In genomic region chr11:719214-720016, GRCh38 we compare ENCODE assay signal across 15 cellular contexts. TPM values are rescaled to one million over a fixed set of nuclear protein-coding genes. Genes with fewer than 3 reads are reported as not detected.
DNase-seq lines count a peak whose midpoint lies in the region; ATAC-seq lines count a peak whose summit lies in the region.
"Had no signal": no experiment of that assay in that cellular context is flagged by ENCODE, and none has a peak within 500 bp of the region (broad histone marks: within the 10 kb centered on the region; RNA-seq: fewer than 3 reads in every experiment).

No MANE protein-coding gene starts in this region.

- H3K27me3 ChIP-seq in SJCRH30: no peaks in the 10 kb centered on the region; the same call in 1 of the 2 replicates
- H3K27me3 ChIP-seq: vagina had no signal

- H3K27me3 Mint-ChIP-seq in activated naive CD8-positive, alpha-beta T cell: peaks cover 8% of the 10 kb centered on the region
- peaks cover 33% of the 10 kb centered on the region for H3K27me3 Mint-ChIP-seq in activated naive CD8-positive, alpha-beta T cell treated with anti-CD3 and anti-CD28 coated beads for 36 hours
- H3K27me3 Mint-ChIP-seq in stimulated activated memory B cell treated with anti-CD40 and anti-IgM and Interleukin-4, amounts not matched to agents 10 μg/mL and 1 μg/mL and 100 μg/mL, for 72 hours: peaks cover 22% of the 10 kb centered on the region

- no peak overlapping the region for H3K4me3 ChIP-seq in SJCRH30
- H3K4me3 ChIP-seq: vagina had no signal

- no peaks in the 10 kb centered on the region for H3K9me3 ChIP-seq in SJCRH30 (replicated peaks)
- H3K9me3 ChIP-seq: neutrophil, vagina had no signal

- H3K27ac Mint-ChIP-seq in activated naive CD8-positive, alpha-beta T cell: no peak overlapping the region
- H3K27ac Mint-ChIP-seq in activated naive CD8-positive, alpha-beta T cell treated with anti-CD3 and anti-CD28 coated beads for 36 hours: no peak overlapping the region
- no peak overlapping the region for H3K27ac Mint-ChIP-seq in stimulated activated memory B cell treated with anti-CD40 and anti-IgM and Interleukin-4, amounts not matched to agents 10 μg/mL and 1 μg/mL and 100 μg/mL, for 72 hours
- H3K27ac Mint-ChIP-seq: stimulated activated naive CD8-positive, alpha-beta T cell treated with anti-CD3 and anti-CD28 coated beads, Interleukin-15, Interleukin-2, amounts not matched to agents 100 ng/mL and 50 ng/mL, for 24 hours had no signal

- DNase-seq in activated naive CD8-positive, alpha-beta T cell treated with anti-CD3 and anti-CD28 coated beads for 36 hours: no peak
- DNase-seq in SJCRH30 (peak; percentile 82 to 84), left kidney (ENCODE audit: low read depth, low spot score) (peak; percentile 75), NCI-H524 treated with DMSO at 0.1 percent for 48 hours (lab: John Stamatoyannopoulos, UW) (no peak), NCI-H1105 treated with DMSO at 0.1 percent for 48 hours (lab: John Stamatoyannopoulos, UW) (no peak)
- DNase-seq: AML-193, cerebellar nuclear complex, DMS79 treated with DMSO at 0.1 percent for 48 hours, SHP77 treated with DMSO at 0.1 percent for 48 hours had no signal

- H3K4me1 ChIP-seq in SJCRH30: peaks cover 19% of the 10 kb centered on the region

- peaks cover 9% of the 10 kb centered on the region for H3K4me1 Mint-ChIP-seq in activated naive CD8-positive, alpha-beta T cell (ENCODE audit: low read depth)
- peaks cover 9% of the 10 kb centered on the region for H3K4me1 Mint-ChIP-seq in activated naive CD8-positive, alpha-beta T cell treated with anti-CD3 and anti-CD28 coated beads for 36 hours
- H3K4me1 Mint-ChIP-seq in stimulated activated memory B cell treated with anti-CD40 and anti-IgM and Interleukin-4, amounts not matched to agents 10 μg/mL and 1 μg/mL and 100 μg/mL, for 72 hours: peaks cover 22% of the 10 kb centered on the region

- H3K9me3 Mint-ChIP-seq in activated naive CD8-positive, alpha-beta T cell (ENCODE audit: low read depth): no peaks in the 10 kb centered on the region
- H3K9me3 Mint-ChIP-seq in activated naive CD8-positive, alpha-beta T cell treated with anti-CD3 and anti-CD28 coated beads for 36 hours: peaks cover 1% of the 10 kb centered on the region
- H3K9me3 Mint-ChIP-seq in stimulated activated memory B cell treated with anti-CD40 and anti-IgM and Interleukin-4, amounts not matched to agents 10 μg/mL and 1 μg/mL and 100 μg/mL, for 72 hours: peaks cover 7% of the 10 kb centered on the region
- H3K9me3 Mint-ChIP-seq: stimulated activated naive CD8-positive, alpha-beta T cell treated with anti-CD3 and anti-CD28 coated beads, Interleukin-15, Interleukin-2, amounts not matched to agents 100 ng/mL and 50 ng/mL, for 24 hours had no signal

- H3K36me3 ChIP-seq in SJCRH30: no peaks in the 10 kb centered on the region
- H3K36me3 ChIP-seq: neutrophil had no signal

- H3K4me3 Mint-ChIP-seq in activated naive CD8-positive, alpha-beta T cell: peak overlapping the region; percentile 65
- no peak overlapping the region for H3K4me3 Mint-ChIP-seq in activated naive CD8-positive, alpha-beta T cell treated with anti-CD3 and anti-CD28 coated beads for 36 hours
- H3K4me3 Mint-ChIP-seq in stimulated activated memory B cell treated with anti-CD40 and anti-IgM and Interleukin-4, amounts not matched to agents 10 μg/mL and 1 μg/mL and 100 μg/mL, for 72 hours: peak overlapping the region; percentile 25
- H3K4me3 Mint-ChIP-seq: stimulated activated naive CD8-positive, alpha-beta T cell treated with anti-CD3 and anti-CD28 coated beads, Interleukin-15, Interleukin-2, amounts not matched to agents 100 ng/mL and 50 ng/mL, for 24 hours had no signal

- no peaks in the 10 kb centered on the region for H3K36me3 Mint-ChIP-seq in activated naive CD8-positive, alpha-beta T cell
- no peaks in the 10 kb centered on the region for H3K36me3 Mint-ChIP-seq in activated naive CD8-positive, alpha-beta T cell treated with anti-CD3 and anti-CD28 coated beads for 36 hours
- H3K36me3 Mint-ChIP-seq in stimulated activated memory B cell treated with anti-CD40 and anti-IgM and Interleukin-4, amounts not matched to agents 10 μg/mL and 1 μg/mL and 100 μg/mL, for 72 hours: peaks cover 5% of the 10 kb centered on the region

- H3K27ac ChIP-seq in SJCRH30: no peak overlapping the region
- H3K27ac ChIP-seq: neutrophil, vagina had no signal

- ATAC-seq in stimulated activated memory B cell treated with anti-CD40 and anti-IgM and Interleukin-4, amounts not matched to agents 10 μg/mL and 1 μg/mL and 100 μg/mL, for 72 hours: no peak
- ATAC-seq in HG03457 (IDR thresholded peaks at IDR 0.05; ENCODE audit: unreplicated experiment): no peak

RNA-seq across cellular contexts. Expression of gene EPS8L2, which starts 13.4 kb away (rescaled TPM):
- total RNA-seq in activated naive CD8-positive, alpha-beta T cell treated with anti-CD3 and anti-CD28 coated beads for 36 hours: 10 to 100 TPM; 13.3 to 15.9 TPM
- total RNA-seq in SJCRH30 (2014; rRNA removed; shearing (Covaris generic)): 12.7 and 18.5 TPM in 2 replicates

RNA-seq across cellular contexts. Expression of gene TMEM80, which starts 23.8 kb away (rescaled TPM):
- total RNA-seq in activated naive CD8-positive, alpha-beta T cell treated with anti-CD3 and anti-CD28 coated beads for 36 hours: 1 to 10 TPM; 7.6 to 9.2 TPM
- total RNA-seq in SJCRH30 (2014; rRNA removed; shearing (Covaris generic)): 10.7 and 17.7 TPM in 2 replicates

RNA-seq across cellular contexts. Expression of gene DEAF1, which starts 24.4 kb away (rescaled TPM):
- 10 to 100 TPM; 46.1 to 49.7 TPM for total RNA-seq in activated naive CD8-positive, alpha-beta T cell treated with anti-CD3 and anti-CD28 coated beads for 36 hours
- 26.6 and 33.6 TPM in 2 replicates for total RNA-seq in SJCRH30 (2014; rRNA removed; shearing (Covaris generic))

RNA-seq across cellular contexts. Expression of gene TALDO1, which starts 27.8 kb away (rescaled TPM):
- total RNA-seq in activated naive CD8-positive, alpha-beta T cell treated with anti-CD3 and anti-CD28 coated beads for 36 hours: 100 to 1,000 TPM; 231 to 243 TPM
- 107 and 108 TPM in 2 replicates for total RNA-seq in SJCRH30 (2014; rRNA removed; shearing (Covaris generic))

RNA-seq across cellular contexts. Expression of gene GATD1, which starts 57.9 kb away (rescaled TPM):
- total RNA-seq in activated naive CD8-positive, alpha-beta T cell treated with anti-CD3 and anti-CD28 coated beads for 36 hours: 10 to 100 TPM; 47.7 to 51.9 TPM
- 28.9 and 39.9 TPM in 2 replicates for total RNA-seq in SJCRH30 (2014; rRNA removed; shearing (Covaris generic))

Comparison
In these comparisons a context has a peak if more than half of its experiments do, and no peak if none do; other contexts are left out.
1. DNase-seq: peak in SJCRH30 (2 of 2) and left kidney (single experiment); none in activated naive CD8-positive, alpha-beta T cell treated with anti-CD3 and anti-CD28 coated beads for 36 hours (single experiment), NCI-H524 treated with DMSO at 0.1 percent for 48 hours (single experiment) and NCI-H1105 treated with DMSO at 0.1 percent for 48 hours (single experiment).